8 cellular contexts compared by ENCODE assay signal in genomic region chr19:20247016-20247683, GRCh38.
DNase-seq lines count a peak whose midpoint lies in the region; ATAC-seq and FAIRE-seq lines count a peak whose summit lies in the region.

No MANE protein-coding gene starts in this region.

- peak; percentile 24 for DNase-seq in activated naive CD8-positive, alpha-beta T cell treated with anti-CD3 and anti-CD28 coated beads, Interleukin-2, amount 50 U/mL, for 24 hours
- DNase-seq in activated naive CD8-positive, alpha-beta T cell treated with anti-CD3 and anti-CD28 coated beads for 36 hours: no peak
- DNase-seq in activated CD4-positive, alpha-beta T cell treated with anti-CD3 and anti-CD28 coated beads, Interleukin-2, amount 50 U/mL, for 1 hour: peak; percentile 42
- peak in 2 of 3 donors; percentile 27 to 73 for DNase-seq in right cardiac atrium
- peak; percentile 24 to 44 for DNase-seq in stimulated activated CD4-positive, alpha-beta T cell treated with anti-CD3 and anti-CD28 coated beads, Interleukin-2, amount 100 ng/mL, for 24 hours
- DNase-seq in urothelium cell line (ENCODE audit: low spot score): no peak
- no peak for DNase-seq in SW480 (ENCODE audit: low spot score)
- DNase-seq in NCI-H526 treated with DMSO at 0.1 percent for 48 hours (lab: John Stamatoyannopoulos, UW): no peak

- WGBS in right cardiac atrium: 52% methylated on average over 10 of the region's 10 CpGs

- no peak overlapping the region for H3K27ac Mint-ChIP-seq in activated naive CD8-positive, alpha-beta T cell treated with anti-CD3 and anti-CD28 coated beads, Interleukin-2, amount 50 U/mL, for 24 hours
- H3K27ac Mint-ChIP-seq in activated naive CD8-positive, alpha-beta T cell treated with anti-CD3 and anti-CD28 coated beads for 36 hours: no peak overlapping the region

- no peaks in the 10 kb centered on the region for H3K9me3 Mint-ChIP-seq in activated naive CD8-positive, alpha-beta T cell treated with anti-CD3 and anti-CD28 coated beads, Interleukin-2, amount 50 U/mL, for 24 hours
- peaks cover 3% of the 10 kb centered on the region for H3K9me3 Mint-ChIP-seq in activated naive CD8-positive, alpha-beta T cell treated with anti-CD3 and anti-CD28 coated beads for 36 hours

- peaks cover 6% of the 10 kb centered on the region for H3K4me1 Mint-ChIP-seq in activated naive CD8-positive, alpha-beta T cell treated with anti-CD3 and anti-CD28 coated beads, Interleukin-2, amount 50 U/mL, for 24 hours
- H3K4me1 Mint-ChIP-seq in activated naive CD8-positive, alpha-beta T cell treated with anti-CD3 and anti-CD28 coated beads for 36 hours: peaks cover 2% of the 10 kb centered on the region

- no peaks in the 10 kb centered on the region for H3K27me3 ChIP-seq in right cardiac atrium (ENCODE audit: control insufficient read depth, insufficient read depth)

- intact Hi-C loops in right cardiac atrium (cut with DNase I): no loop called here

- H3K27me3 Mint-ChIP-seq in activated naive CD8-positive, alpha-beta T cell treated with anti-CD3 and anti-CD28 coated beads, Interleukin-2, amount 50 U/mL, for 24 hours: no peaks in the 10 kb centered on the region
- H3K27me3 Mint-ChIP-seq in activated naive CD8-positive, alpha-beta T cell treated with anti-CD3 and anti-CD28 coated beads for 36 hours: no peaks in the 10 kb centered on the region

- no peak overlapping the region for H3K4me3 Mint-ChIP-seq in activated naive CD8-positive, alpha-beta T cell treated with anti-CD3 and anti-CD28 coated beads, Interleukin-2, amount 50 U/mL, for 24 hours
- H3K4me3 Mint-ChIP-seq in activated naive CD8-positive, alpha-beta T cell treated with anti-CD3 and anti-CD28 coated beads for 36 hours: no peak overlapping the region

- no peak overlapping the region for H3K4me3 ChIP-seq in right cardiac atrium (ENCODE audit: low read length)

- ATAC-seq in activated naive CD8-positive, alpha-beta T cell treated with anti-CD3 and anti-CD28 coated beads, Interleukin-2, amount 50 U/mL, for 24 hours: no peak
- peak in 1 of 2 donors; percentile 58 for ATAC-seq in right cardiac atrium

- no peaks in the 10 kb centered on the region for H3K4me1 ChIP-seq in right cardiac atrium (ENCODE audit: control insufficient read depth, insufficient read depth, low read length)

- no peaks in the 10 kb centered on the region for H3K9me3 ChIP-seq in right cardiac atrium (ENCODE audit: control insufficient read depth, low read length)

- H3K36me3 Mint-ChIP-seq in activated naive CD8-positive, alpha-beta T cell treated with anti-CD3 and anti-CD28 coated beads, Interleukin-2, amount 50 U/mL, for 24 hours (ENCODE audit: low read depth): no peaks in the 10 kb centered on the region
- no peaks in the 10 kb centered on the region for H3K36me3 Mint-ChIP-seq in activated naive CD8-positive, alpha-beta T cell treated with anti-CD3 and anti-CD28 coated beads for 36 hours

- H3K27ac ChIP-seq in right cardiac atrium (ENCODE audit: low read length): no peak overlapping the region

- no peak for FAIRE-seq in urothelium cell line (lab: Jason Lieb, UNC)

Comparison
In these comparisons a context has a peak if more than half of its experiments do, and no peak if none do; other contexts are left out.
1. DNase-seq: peak in activated naive CD8-positive, alpha-beta T cell treated with anti-CD3 and anti-CD28 coated beads, Interleukin-2, amount 50 U/mL, for 24 hours (single experiment), activated CD4-positive, alpha-beta T cell treated with anti-CD3 and anti-CD28 coated beads, Interleukin-2, amount 50 U/mL, for 1 hour (single experiment), right cardiac atrium (2 of 3) and stimulated activated CD4-positive, alpha-beta T cell treated with anti-CD3 and anti-CD28 coated beads, Interleukin-2, amount 100 ng/mL, for 24 hours (2 of 2); none in activated naive CD8-positive, alpha-beta T cell treated with anti-CD3 and anti-CD28 coated beads for 36 hours (single experiment), urothelium cell line (single experiment), SW480 (single experiment) and NCI-H526 treated with DMSO at 0.1 percent for 48 hours (single experiment).